In the genomic region with DNA sequence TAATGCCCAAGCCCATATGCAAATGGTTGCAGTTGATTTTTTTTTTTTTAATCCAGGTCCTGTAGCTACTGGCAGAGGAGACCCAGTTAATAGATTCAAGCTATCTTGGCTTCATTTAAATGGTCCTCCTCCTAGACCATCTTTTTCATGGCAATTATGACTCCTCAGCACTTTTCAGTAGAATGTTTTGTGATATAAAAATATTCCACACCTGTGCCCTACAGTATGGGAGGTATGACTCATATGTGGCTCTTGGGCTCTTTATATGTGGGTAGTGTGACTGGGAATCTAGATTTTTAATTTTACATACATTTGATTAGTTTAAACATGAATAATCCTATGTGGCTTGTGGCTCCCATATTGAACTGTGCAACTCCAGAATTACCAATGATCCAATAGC, we compare ENCODE assay signal across 14 cellular contexts.
DNase-seq lines count a peak whose midpoint lies in the region; ATAC-seq and TF ChIP-seq lines count a peak whose summit lies in the region.
"Had no signal": no experiment of that assay in that cellular context is flagged by ENCODE, and none has a peak within 500 bp of the region (broad histone marks: within the 10 kb centered on the region; RNA-seq: fewer than 3 reads in every experiment).

No MANE protein-coding gene starts in this region.

- no peaks in the 10 kb centered on the region for H3K4me1 Mint-ChIP-seq in stimulated activated naive CD8-positive, alpha-beta T cell treated with anti-CD3 and anti-CD28 coated beads, Interleukin-15, amount 100 ng/mL, for 72 hours

- no peak for DNase-seq in stimulated activated naive CD8-positive, alpha-beta T cell treated with anti-CD3 and anti-CD28 coated beads, Interleukin-15, Interleukin-2, amounts not matched to agents 100 U/mL and 50 U/mL, for 24 hours
- no peak for DNase-seq in stimulated activated naive CD8-positive, alpha-beta T cell treated with anti-CD3 and anti-CD28 coated beads, Interleukin-15, amount 100 ng/mL, for 72 hours
- DNase-seq in LHCN-M2 (ENCODE audit: low read depth) = peak; percentile 24
- DNase-seq in foreskin keratinocyte = no peak
- no peak for DNase-seq in COR-L47 (lab: John Stamatoyannopoulos, UW)
- DNase-seq in SKM-1 (lab: John Stamatoyannopoulos, UW; ENCODE audit: unreplicated experiment) = no peak
- DNase-seq: ACHN; CD4-positive, alpha-beta T cell; DMS153; DMS79; GDM1; KBM-7 had no signal

- H3K4me1 ChIP-seq in foreskin keratinocyte = no peaks in the 10 kb centered on the region
- H3K4me1 ChIP-seq: HAP-1 had no signal

- peaks cover 6 to 11% of the 10 kb centered on the region in 2 donors for H3K9me3 Mint-ChIP-seq in stimulated activated naive CD8-positive, alpha-beta T cell treated with anti-CD3 and anti-CD28 coated beads, Interleukin-15, amount 100 ng/mL, for 72 hours
- H3K9me3 Mint-ChIP-seq: CD4-positive, alpha-beta T cell had no signal

- no peak for TF ChIP-seq CTCF in foreskin keratinocyte (conservative IDR thresholded peaks at IDR 0.05)

- H3K27me3 Mint-ChIP-seq in stimulated activated naive CD8-positive, alpha-beta T cell treated with anti-CD3 and anti-CD28 coated beads, Interleukin-15, amount 100 ng/mL, for 72 hours = no peaks in the 10 kb centered on the region
- H3K27me3 Mint-ChIP-seq: CD4-positive, alpha-beta T cell had no signal

- H3K27ac Mint-ChIP-seq in stimulated activated naive CD8-positive, alpha-beta T cell treated with anti-CD3 and anti-CD28 coated beads, Interleukin-15, amount 100 ng/mL, for 72 hours = no peak overlapping the region
- H3K27ac Mint-ChIP-seq: CD4-positive, alpha-beta T cell had no signal

- no peaks in the 10 kb centered on the region for H3K27me3 ChIP-seq in foreskin keratinocyte

- no peak overlapping the region for H3K27ac ChIP-seq in foreskin keratinocyte
- H3K27ac ChIP-seq: C4-2B had no signal

- no peak overlapping the region for H3K4me3 Mint-ChIP-seq in stimulated activated naive CD8-positive, alpha-beta T cell treated with anti-CD3 and anti-CD28 coated beads, Interleukin-15, amount 100 ng/mL, for 72 hours
- H3K4me3 Mint-ChIP-seq: CD4-positive, alpha-beta T cell had no signal

- peak; percentile 32 for ATAC-seq in stimulated activated naive CD8-positive, alpha-beta T cell treated with anti-CD3 and anti-CD28 coated beads, Interleukin-15, Interleukin-2, amounts not matched to agents 100 U/mL and 50 U/mL, for 24 hours
- no peak for ATAC-seq in stimulated activated naive CD8-positive, alpha-beta T cell treated with anti-CD3 and anti-CD28 coated beads, Interleukin-15, amount 100 ng/mL, for 72 hours
- peak; percentile 24 for ATAC-seq in foreskin keratinocyte
